ENCODE assay signal across 10 cellular contexts in genomic region chr10:80486151-80486692, GRCh38. TPM values are rescaled to one million over a fixed set of nuclear protein-coding genes. Genes with fewer than 3 reads are reported as not detected.
DNase-seq lines count a peak whose midpoint lies in the region; ATAC-seq lines count a peak whose summit lies in the region.
"Had no signal": no experiment of that assay in that cellular context is flagged by ENCODE, and none has a peak within 500 bp of the region (broad histone marks: within the 10 kb centered on the region; RNA-seq: fewer than 3 reads in every experiment).

No MANE protein-coding gene starts in this region.

- POLR2A ChIA-PET in activated CD4-positive, alpha-beta T cell treated with anti-CD3 and anti-CD28 coated beads for 36 hours (lab: Charles Lee) = interaction anchor here (2.7 kb wide), 1 partner anchor 14 kb away, joined by 18 read pairs; no protein-coding TSS in a partner anchor

- H3K36me3 Mint-ChIP-seq in activated CD4-positive, alpha-beta T cell treated with anti-CD3 and anti-CD28 coated beads for 36 hours (ENCODE audit: low read depth) = peaks cover 39% of the 10 kb centered on the region
- peaks cover 46% of the 10 kb centered on the region for H3K36me3 Mint-ChIP-seq in activated T-cell treated with anti-CD3 and anti-CD28 coated beads, Interleukin-2, amount 50 U/mL, for 24 hours (ENCODE audit: low read depth)
- peaks cover 13 to 15% (median 14%) of the 10 kb centered on the region in 3 donors for H3K36me3 Mint-ChIP-seq in immature natural killer cell
- H3K36me3 Mint-ChIP-seq in stimulated activated naive B cell treated with anti-CD40 and anti-IgM and Interleukin-4, amounts not matched to agents 10 μg/mL and 1 μg/mL and 100 μg/mL, for 72 hours = peaks cover 13 to 21% of the 10 kb centered on the region in 2 donors

- CTCF ChIA-PET in activated CD4-positive, alpha-beta T cell treated with anti-CD3 and anti-CD28 coated beads for 36 hours (lab: Charles Lee) = interaction anchor here (1.2 to 9.0 kb wide), 7 partner anchors 12 to 42 kb away, joined by 3 to 122 read pairs (median 10); no protein-coding TSS in a partner anchor

- no peaks in the 10 kb centered on the region for H3K27me3 Mint-ChIP-seq in activated CD4-positive, alpha-beta T cell treated with anti-CD3 and anti-CD28 coated beads for 36 hours
- H3K27me3 Mint-ChIP-seq in activated T-cell treated with anti-CD3 and anti-CD28 coated beads, Interleukin-2, amount 50 U/mL, for 24 hours = no peaks in the 10 kb centered on the region
- peaks cover 8 to 30% (median 16%) of the 10 kb centered on the region in 3 donors for H3K27me3 Mint-ChIP-seq in immature natural killer cell (ENCODE audit: low read depth in 3 of 3)
- H3K27me3 Mint-ChIP-seq in stimulated activated naive B cell treated with anti-CD40 and anti-IgM and Interleukin-4, amounts not matched to agents 10 μg/mL and 1 μg/mL and 100 μg/mL, for 72 hours = no peaks in the 10 kb centered on the region

- peak; percentile 60 for DNase-seq in activated CD4-positive, alpha-beta T cell treated with anti-CD3 and anti-CD28 coated beads for 36 hours
- DNase-seq in activated CD4-positive, alpha-beta T cell treated with anti-CD3 and anti-CD28 coated beads, Interleukin-2, amount 50 U/mL, for 1 hour = no peak
- DNase-seq in activated T-cell treated with anti-CD3 and anti-CD28 coated beads, Interleukin-2, amount 50 U/mL, for 24 hours = no peak
- DNase-seq in immature natural killer cell (no peak), hippocampal formation (lab: John Stamatoyannopoulos, UW) (no peak)
- DNase-seq in stimulated activated naive B cell treated with anti-CD40 and anti-IgM and Interleukin-4, amounts not matched to agents 10 μg/mL and 1 μg/mL and 100 μg/mL, for 72 hours = no peak
- no peak for DNase-seq in stimulated activated CD4-positive, alpha-beta T cell treated with anti-CD3 and anti-CD28 coated beads, Interleukin-4, amount 100 ng/mL, for 1 hour

- peak overlapping the region; percentile 45 for H3K4me3 Mint-ChIP-seq in activated CD4-positive, alpha-beta T cell treated with anti-CD3 and anti-CD28 coated beads for 36 hours
- H3K4me3 Mint-ChIP-seq in activated T-cell treated with anti-CD3 and anti-CD28 coated beads, Interleukin-2, amount 50 U/mL, for 24 hours = peak overlapping the region; percentile 57
- H3K4me3 Mint-ChIP-seq in immature natural killer cell = peak overlapping the region; percentile 81 to 86 (median 84)
- peak overlapping the region in 1 of 2 donors; percentile 15 for H3K4me3 Mint-ChIP-seq in stimulated activated naive B cell treated with anti-CD40 and anti-IgM and Interleukin-4, amounts not matched to agents 10 μg/mL and 1 μg/mL and 100 μg/mL, for 72 hours

- H3K27ac Mint-ChIP-seq in activated CD4-positive, alpha-beta T cell treated with anti-CD3 and anti-CD28 coated beads for 36 hours = peak overlapping the region; percentile 95
- H3K27ac Mint-ChIP-seq in activated T-cell treated with anti-CD3 and anti-CD28 coated beads, Interleukin-2, amount 50 U/mL, for 24 hours = peak overlapping the region; percentile 95
- H3K27ac Mint-ChIP-seq in immature natural killer cell = peak overlapping the region; percentile 79 to 98 (median 94)
- peak overlapping the region; percentile 39 for H3K27ac Mint-ChIP-seq in stimulated activated naive B cell treated with anti-CD40 and anti-IgM and Interleukin-4, amounts not matched to agents 10 μg/mL and 1 μg/mL and 100 μg/mL, for 72 hours

- H3K9me3 Mint-ChIP-seq in activated CD4-positive, alpha-beta T cell treated with anti-CD3 and anti-CD28 coated beads for 36 hours (ENCODE audit: low read depth) = no peaks in the 10 kb centered on the region
- no peaks in the 10 kb centered on the region for H3K9me3 Mint-ChIP-seq in activated T-cell treated with anti-CD3 and anti-CD28 coated beads, Interleukin-2, amount 50 U/mL, for 24 hours
- no peaks in the 10 kb centered on the region for H3K9me3 Mint-ChIP-seq in immature natural killer cell
- no peaks in the 10 kb centered on the region for H3K9me3 Mint-ChIP-seq in stimulated activated naive B cell treated with anti-CD40 and anti-IgM and Interleukin-4, amounts not matched to agents 10 μg/mL and 1 μg/mL and 100 μg/mL, for 72 hours

- intact Hi-C loops in activated CD4-positive, alpha-beta T cell treated with anti-CD3 and anti-CD28 coated beads for 36 hours (cut with DNase I, micrococcal nuclease) = no loop called here

- ATAC-seq in activated CD4-positive, alpha-beta T cell treated with anti-CD3 and anti-CD28 coated beads for 36 hours = peak; percentile 26
- ATAC-seq in stimulated activated naive B cell treated with anti-CD40 and anti-IgM and Interleukin-4, amounts not matched to agents 10 μg/mL and 1 μg/mL and 100 μg/mL, for 72 hours (replicated peaks) = peak; percentile 38 to 57
- no peak for ATAC-seq in GM21367 (IDR thresholded peaks at IDR 0.05; ENCODE audit: unreplicated experiment)
- ATAC-seq: GM12878 had no signal

- H3K4me1 Mint-ChIP-seq in activated CD4-positive, alpha-beta T cell treated with anti-CD3 and anti-CD28 coated beads for 36 hours = peaks cover 97% of the 10 kb centered on the region
- peaks cover 92% of the 10 kb centered on the region for H3K4me1 Mint-ChIP-seq in activated T-cell treated with anti-CD3 and anti-CD28 coated beads, Interleukin-2, amount 50 U/mL, for 24 hours (ENCODE audit: low read depth)
- peaks cover 98 to 100% of the 10 kb centered on the region in 2 donors for H3K4me1 Mint-ChIP-seq in immature natural killer cell
- peaks cover 39 to 48% of the 10 kb centered on the region in 2 donors for H3K4me1 Mint-ChIP-seq in stimulated activated naive B cell treated with anti-CD40 and anti-IgM and Interleukin-4, amounts not matched to agents 10 μg/mL and 1 μg/mL and 100 μg/mL, for 72 hours

RNA-seq across cellular contexts. Expression of gene TSPAN14, which starts 32.1 kb away (rescaled TPM):
- total RNA-seq in activated CD4-positive, alpha-beta T cell treated with anti-CD3 and anti-CD28 coated beads for 36 hours = 10 to 100 TPM; 37.6 to 43.8 TPM
- polyA plus RNA-seq in immature natural killer cell = 100 to 1,000 TPM; 141 to 363 (median 226) TPM

RNA-seq across cellular contexts. Expression of gene SH2D4B, which starts 51.5 kb away (rescaled TPM):
- under 1 TPM in 1 of 2 experiments, not detected in 1; 0.11 TPM for total RNA-seq in activated CD4-positive, alpha-beta T cell treated with anti-CD3 and anti-CD28 coated beads for 36 hours
- not detected for polyA plus RNA-seq in immature natural killer cell
- polyA plus RNA-seq: AG04450 had no signal

Comparison
In these comparisons a context has a peak if more than half of its experiments do, and no peak if none do; other contexts are left out.
1. H3K27ac Mint-ChIP-seq: peak in every context shown above with its lines; median percentile 95 in activated CD4-positive, alpha-beta T cell treated with anti-CD3 and anti-CD28 coated beads for 36 hours; 95 in activated T-cell treated with anti-CD3 and anti-CD28 coated beads, Interleukin-2, amount 50 U/mL, for 24 hours; 94 in immature natural killer cell; 39 in stimulated activated naive B cell treated with anti-CD40 and anti-IgM and Interleukin-4, amounts not matched to agents 10 μg/mL and 1 μg/mL and 100 μg/mL, for 72 hours.